In genomic region chr10:103881420-103882284, GRCh38 we compare ENCODE assay signal across 1 cellular context.
A peak's percentile ranks its signal among the peaks of the same experiment; 100 is the strongest.
TF ChIP-seq lines count a peak whose summit lies in the region.

No MANE protein-coding gene starts in this region.

TF ChIP-seq in neural cell, 6 proteins besides CTCF, POLR2A, EP300 and RAD21:
- TF ChIP-seq, protein P1, sequence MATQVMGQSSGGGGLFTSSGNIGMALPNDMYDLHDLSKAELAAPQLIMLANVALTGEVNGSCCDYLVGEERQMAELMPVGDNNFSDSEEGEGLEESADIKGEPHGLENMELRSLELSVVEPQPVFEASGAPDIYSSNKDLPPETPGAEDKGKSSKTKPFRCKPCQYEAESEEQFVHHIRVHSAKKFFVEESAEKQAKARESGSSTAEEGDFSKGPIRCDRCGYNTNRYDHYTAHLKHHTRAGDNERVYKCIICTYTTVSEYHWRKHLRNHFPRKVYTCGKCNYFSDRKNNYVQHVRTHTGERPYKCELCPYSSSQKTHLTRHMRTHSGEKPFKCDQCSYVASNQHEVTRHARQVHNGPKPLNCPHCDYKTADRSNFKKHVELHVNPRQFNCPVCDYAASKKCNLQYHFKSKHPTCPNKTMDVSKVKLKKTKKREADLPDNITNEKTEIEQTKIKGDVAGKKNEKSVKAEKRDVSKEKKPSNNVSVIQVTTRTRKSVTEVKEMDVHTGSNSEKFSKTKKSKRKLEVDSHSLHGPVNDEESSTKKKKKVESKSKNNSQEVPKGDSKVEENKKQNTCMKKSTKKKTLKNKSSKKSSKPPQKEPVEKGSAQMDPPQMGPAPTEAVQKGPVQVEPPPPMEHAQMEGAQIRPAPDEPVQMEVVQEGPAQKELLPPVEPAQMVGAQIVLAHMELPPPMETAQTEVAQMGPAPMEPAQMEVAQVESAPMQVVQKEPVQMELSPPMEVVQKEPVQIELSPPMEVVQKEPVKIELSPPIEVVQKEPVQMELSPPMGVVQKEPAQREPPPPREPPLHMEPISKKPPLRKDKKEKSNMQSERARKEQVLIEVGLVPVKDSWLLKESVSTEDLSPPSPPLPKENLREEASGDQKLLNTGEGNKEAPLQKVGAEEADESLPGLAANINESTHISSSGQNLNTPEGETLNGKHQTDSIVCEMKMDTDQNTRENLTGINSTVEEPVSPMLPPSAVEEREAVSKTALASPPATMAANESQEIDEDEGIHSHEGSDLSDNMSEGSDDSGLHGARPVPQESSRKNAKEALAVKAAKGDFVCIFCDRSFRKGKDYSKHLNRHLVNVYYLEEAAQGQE (IDR thresholded peaks at IDR 0.05; ENCODE audit: borderline replicate concordance), result peak; percentile 66
- TF ChIP-seq POLR2AphosphoS5 (IDR thresholded peaks at IDR 0.05), result peak; percentile 98
- no peak for TF ChIP-seq EZH2 (IDR thresholded peaks at IDR 0.05; ENCODE audit: borderline replicate concordance, insufficient read depth, low read length, poor library complexity, severe bottlenecking)
- peak; percentile 59 for TF ChIP-seq MXI1 (conservative IDR thresholded peaks at IDR 0.05; ENCODE audit: poor library complexity, severe bottlenecking)
- TF ChIP-seq SMC3 (conservative IDR thresholded peaks at IDR 0.05; ENCODE audit: poor library complexity), result no peak
